9 cellular contexts compared by ENCODE assay signal in genomic region chr12:12559699-12560296, GRCh38. TPM values are rescaled to one million over a fixed set of nuclear protein-coding genes. Genes with fewer than 3 reads are reported as not detected.
DNase-seq lines count a peak whose midpoint lies in the region; FAIRE-seq and TF ChIP-seq lines count a peak whose summit lies in the region.
"Had no signal": no experiment of that assay in that cellular context is flagged by ENCODE, and none has a peak within 500 bp of the region (broad histone marks: within the 10 kb centered on the region; RNA-seq: fewer than 3 reads in every experiment).

No MANE protein-coding gene starts in this region.

- H3K4me3 Mint-ChIP-seq in H9 (peak overlapping the region; percentile 87 to 89), brain (peak overlapping the region; percentile 84 to 92 (median 89))

- peaks cover 0 to 8% of the 10 kb centered on the region in 2 donors for H3K36me3 ChIP-seq in muscle layer of duodenum (ENCODE audit: control insufficient read depth in 1 of 2, insufficient read depth in 2 of 2, low read length in 2 of 2)

- H3K4ac ChIP-seq in H9 (ENCODE audit: low read depth, low read length): no peak overlapping the region

- no peak overlapping the region for H3K18ac ChIP-seq in H9 (ENCODE audit: insufficient read length, low read depth, low read length)

- H3K9me3 Mint-ChIP-seq in H9: peaks cover 7 to 9% of the 10 kb centered on the region in 2 experiments
- peaks cover 4 to 9% (median 6%) of the 10 kb centered on the region in 5 experiments for H3K9me3 Mint-ChIP-seq in brain

- H3K36me3 Mint-ChIP-seq in H9 (ENCODE audit: insufficient read depth in 1 of 3, low read depth in 3 of 3): peaks cover 7 to 29% (median 19%) of the 10 kb centered on the region in 3 experiments
- H3K36me3 Mint-ChIP-seq in brain: peaks cover 20% of the 10 kb centered on the region

- DNase-seq in AG04450 (ENCODE audit: low read depth, low spot score) (no peak), H9 (no peak), NCI-H524 treated with DMSO at 0.1 percent for 48 hours (lab: John Stamatoyannopoulos, UW) (no peak), RCC 7860 (ENCODE audit: low spot score) (no peak), C1 segment of cervical spinal cord (lab: John Stamatoyannopoulos, UW) (no peak), head of caudate nucleus (no peak)
- DNase-seq: activated CD8-positive, alpha-beta memory T cell treated with anti-CD3 and anti-CD28 coated beads, Interleukin-2, amount 50 U/mL, for 4 hours had no signal

- H3K79me2 ChIP-seq in H9 (ENCODE audit: insufficient read depth, low read length): peaks cover 22% of the 10 kb centered on the region; the same call in 1 of the 2 replicates

- no peaks in the 10 kb centered on the region for H3K27me3 Mint-ChIP-seq in H9 (ENCODE audit: low read depth)
- peaks cover 13% of the 10 kb centered on the region for H3K27me3 Mint-ChIP-seq in brain

- peak overlapping the region; percentile 39 for H3K9ac ChIP-seq in H9 (ENCODE audit: extremely low read depth, insufficient read length, low read length)

- H3K4me1 Mint-ChIP-seq in H9 (peaks cover 46 to 52% of the 10 kb centered on the region in 2 experiments), brain (peaks cover 46% of the 10 kb centered on the region)

- H3K9me3 ChIP-seq in AG04450 (ENCODE audit: control insufficient read depth, insufficient read depth, low read length): no peaks in the 10 kb centered on the region
- no peaks in the 10 kb centered on the region for H3K9me3 ChIP-seq in H9 (ENCODE audit: control insufficient read depth, low read depth, low read length)
- H3K9me3 ChIP-seq in muscle layer of duodenum (ENCODE audit: control insufficient read depth in 1 of 2, low read length in 2 of 2): no peaks in the 10 kb centered on the region

- no peak overlapping the region for H2BK20ac ChIP-seq in H9 (ENCODE audit: low read depth, low read length, poor library complexity, severe bottlenecking)

- H3T11ph ChIP-seq in H9 (ENCODE audit: low read length): no peak overlapping the region

- H3K27ac Mint-ChIP-seq in H9: peak overlapping the region; percentile 83 to 92 (median 87)
- peak overlapping the region; percentile 10 to 94 (median 54) for H3K27ac Mint-ChIP-seq in brain

- peaks cover 6% of the 10 kb centered on the region for H3K23me2 ChIP-seq in H9 (ENCODE audit: insufficient read length, low read depth, low read length, poor library complexity, severe bottlenecking)

- POLR2A ChIA-PET in AG04450 (lab: Yijun Ruan, JAX): no interaction called here

- no peak overlapping the region for H2AFZ ChIP-seq in H9 (ENCODE audit: low read length)

- H2BK120ac ChIP-seq in H9 (ENCODE audit: low read depth, low read length, poor library complexity, severe bottlenecking): no peak overlapping the region

- H3K14ac ChIP-seq in H9 (ENCODE audit: insufficient read depth, low read length): no peak overlapping the region

- no peak overlapping the region for H4K91ac ChIP-seq in H9 (ENCODE audit: insufficient read length, low read depth, low read length)

- no peak overlapping the region for H4K8ac ChIP-seq in H9 (replicated peaks; ENCODE audit: insufficient read length, low read depth, low read length)

- H3K56ac ChIP-seq in H9 (ENCODE audit: insufficient read length, low read depth, low read length): no peak overlapping the region

- H3K23ac ChIP-seq in H9 (ENCODE audit: insufficient read length, low read depth, low read length): no peak overlapping the region

- no peak overlapping the region for H4K5ac ChIP-seq in H9 (ENCODE audit: insufficient read length, low read depth, low read length)

- CTCF ChIA-PET in AG04450 (lab: Charles Lee): no interaction called here

- H2BK5ac ChIP-seq in H9 (ENCODE audit: insufficient read length, low read length): no peak overlapping the region

- H3K27ac ChIP-seq in AG04450 (ENCODE audit: low read depth, low read length) (no peak overlapping the region), H9 (ENCODE audit: insufficient read length, low read depth, low read length) (no peak overlapping the region), muscle layer of duodenum (ENCODE audit: low read length) (peak overlapping the region; percentile 94)

- H3K4me1 ChIP-seq in H9 (ENCODE audit: insufficient read depth, low read length): peaks cover 2% of the 10 kb centered on the region; the same call in 1 of the 2 replicates
- H3K4me1 ChIP-seq in muscle layer of duodenum (ENCODE audit: control insufficient read depth in 1 of 2, insufficient read depth in 2 of 2, low read length in 2 of 2): peaks cover 5 to 26% of the 10 kb centered on the region in 2 donors

- intact Hi-C loops in head of caudate nucleus (cut with DNase I): loop anchor here (5.0 kb wide), 5 partner anchors 37 to 158 kb away; partner anchors contain the start of genes CDKN1B, CREBL2 and GPR19

- no peak overlapping the region for H2AK5ac ChIP-seq in H9 (ENCODE audit: insufficient read length, low read length)

- no peak overlapping the region for H2BK15ac ChIP-seq in H9 (ENCODE audit: low read depth, low read length)

- no peak for FAIRE-seq in RCC 7860 (lab: Jason Lieb, UNC)

- no peaks in the 10 kb centered on the region for H4K20me1 ChIP-seq in H9 (ENCODE audit: control insufficient read depth, insufficient read depth, insufficient read length)

- peak overlapping the region; percentile 76 for H3K4me2 ChIP-seq in H9 (ENCODE audit: insufficient read depth, insufficient read length, low read length)

- peak overlapping the region; percentile 18; the same call in 1 of the 2 replicates for H3K4me3 ChIP-seq in AG04450 (ENCODE audit: low read depth, low read length)
- H3K4me3 ChIP-seq in muscle layer of duodenum (ENCODE audit: low read depth in 1 of 2, low read length in 2 of 2): peak overlapping the region in 1 of 2 donors; percentile 75

- H3K79me1 ChIP-seq in H9 (ENCODE audit: insufficient read depth, low read depth, low read length, poor library complexity, severe bottlenecking): peaks cover 3% of the 10 kb centered on the region

- no peak overlapping the region for H2BK12ac ChIP-seq in H9 (ENCODE audit: insufficient read length, low read depth, low read length)

- H3K27me3 ChIP-seq in AG04450 (ENCODE audit: control insufficient read depth, insufficient read depth, low read length) (no peaks in the 10 kb centered on the region), H9 (ENCODE audit: insufficient read depth, low read length) (no peaks in the 10 kb centered on the region), muscle layer of duodenum (ENCODE audit: low read depth, low read length) (no peaks in the 10 kb centered on the region)

- WGBS in H9 (ENCODE audit: extremely low coverage, insufficient read length, low lambda C conversion rate): no CpG with 5 or more reads among the region's 3 CpGs

- no peak for TF ChIP-seq CTCF in AG04450 (IDR thresholded peaks at IDR 0.05; ENCODE audit: low read depth, low read length)
- no peak for TF ChIP-seq CTCF in H9 (conservative IDR thresholded peaks at IDR 0.05)
- TF ChIP-seq CTCF in brain (conservative IDR thresholded peaks at IDR 0.05): no peak

RNA-seq across cellular contexts. Expression of gene DUSP16, which starts 2.9 kb away (rescaled TPM):
- 11.1 and 12.8 TPM in 2 replicates for polyA plus RNA-seq in AG04450 (2011; rRNA removed)
- 18.3 and 24.4 TPM in 2 replicates for polyA minus RNA-seq in AG04450 (2011; rRNA and poly(A)+ RNA removed)
- total RNA-seq in H9 (2021): 62.5 and 64.0 TPM in 2 replicates
- polyA plus RNA-seq in brain (ENCODE audit: insufficient read depth, low read depth, low replicate concordance): 33.7 TPM

RNA-seq across cellular contexts. Expression of gene CREBL2, which starts 51.9 kb away (rescaled TPM):
- 24.2 and 31.0 TPM in 2 replicates for polyA plus RNA-seq in AG04450 (2011; rRNA removed)
- 11.4 and 18.0 TPM in 2 replicates for polyA minus RNA-seq in AG04450 (2011; rRNA and poly(A)+ RNA removed)
- total RNA-seq in H9 (2021): 18.1 and 18.3 TPM in 2 replicates
- polyA plus RNA-seq in brain (ENCODE audit: insufficient read depth, low read depth, low replicate concordance): 34.8 TPM
